ENCODE assay signal across 8 cellular contexts in the genomic region with DNA sequence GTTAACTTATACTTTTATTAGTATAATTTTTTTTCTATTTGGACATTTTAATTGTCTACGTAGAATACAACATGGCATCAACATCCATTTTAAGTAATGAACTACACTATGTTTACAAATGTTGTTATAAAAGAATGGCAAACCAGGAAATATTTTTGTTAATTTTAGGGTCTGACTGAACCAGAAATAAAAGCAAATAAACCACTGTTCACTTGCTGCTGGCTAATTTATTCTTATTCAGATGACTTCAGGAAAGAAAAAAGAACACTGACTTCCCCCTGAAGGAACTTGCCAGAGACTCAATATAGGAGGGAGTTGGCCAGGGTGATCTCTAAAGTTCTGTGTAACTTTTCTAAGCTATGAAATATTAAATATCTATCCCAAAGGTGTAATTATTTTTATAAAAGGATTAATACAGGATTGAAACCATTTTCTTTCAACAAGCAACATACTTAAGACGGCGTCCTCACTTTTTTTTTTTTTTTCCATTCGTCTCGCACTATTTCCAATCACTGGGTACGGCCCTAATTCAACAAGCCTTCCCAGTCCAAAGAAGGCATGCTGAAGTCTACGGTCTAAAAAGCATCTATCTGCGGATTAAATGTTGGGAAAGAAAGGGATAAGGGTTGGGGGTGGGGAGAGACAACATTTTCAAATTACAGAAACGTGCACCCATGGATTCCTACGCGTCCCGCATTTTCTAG. TPM values are rescaled to one million over a fixed set of nuclear protein-coding genes. Genes with fewer than 3 reads are reported as not detected.
DNase-seq lines count a peak whose midpoint lies in the region; ATAC-seq and TF ChIP-seq lines count a peak whose summit lies in the region.

No MANE protein-coding gene starts in this region.

- H3K4me1 Mint-ChIP-seq in T-helper 1 cell treated with Interleukin-12 subunit alpha and Interleukin-12 subunit beta and Interleukin-4 antibody, amounts not matched to agents 30 μg/mL and 1 μg/mL, for 36 hours (ENCODE audit: low read depth): peaks cover 26% of the 10 kb centered on the region
- H3K4me1 Mint-ChIP-seq in activated CD8-positive, alpha-beta T cell treated with anti-CD3 and anti-CD28 coated beads, Interleukin-2, amount 10 ng/mL, durations not matched to agents 7 days and 5 days (ENCODE audit: low read depth): peaks cover 55% of the 10 kb centered on the region
- H3K4me1 Mint-ChIP-seq in immature natural killer cell: peaks cover 12 to 22% of the 10 kb centered on the region in 2 donors

- TF ChIP-seq CTCF in GM10266 (IDR thresholded peaks at IDR 0.05; ENCODE audit: control insufficient read depth, insufficient read depth, low read depth, missing control alignments): no peak

- H3K27ac ChIP-seq in substantia nigra (ENCODE audit: low read depth, low read length, poor library complexity, severe bottlenecking): peak overlapping the region; percentile 63

- peak overlapping the region; percentile 75 for H3K4me3 Mint-ChIP-seq in T-helper 1 cell treated with Interleukin-12 subunit alpha and Interleukin-12 subunit beta and Interleukin-4 antibody, amounts not matched to agents 30 μg/mL and 1 μg/mL, for 36 hours
- H3K4me3 Mint-ChIP-seq in activated CD8-positive, alpha-beta T cell treated with anti-CD3 and anti-CD28 coated beads, Interleukin-2, amount 10 ng/mL, durations not matched to agents 7 days and 5 days: peak overlapping the region; percentile 80
- peak overlapping the region; percentile 82 to 87 (median 86) for H3K4me3 Mint-ChIP-seq in immature natural killer cell

- POLR2A ChIA-PET in activated CD8-positive, alpha-beta T cell treated with anti-CD3 and anti-CD28 coated beads, Interleukin-2, amount 10 ng/mL, durations not matched to agents 7 days and 5 days (lab: Charles Lee): no interaction called here

- H3K9me3 Mint-ChIP-seq in T-helper 1 cell treated with Interleukin-12 subunit alpha and Interleukin-12 subunit beta and Interleukin-4 antibody, amounts not matched to agents 30 μg/mL and 1 μg/mL, for 36 hours: no peaks in the 10 kb centered on the region
- H3K9me3 Mint-ChIP-seq in activated CD8-positive, alpha-beta T cell treated with anti-CD3 and anti-CD28 coated beads, Interleukin-2, amount 10 ng/mL, durations not matched to agents 7 days and 5 days (ENCODE audit: insufficient read depth): no peaks in the 10 kb centered on the region
- no peaks in the 10 kb centered on the region for H3K9me3 Mint-ChIP-seq in immature natural killer cell

- H3K36me3 Mint-ChIP-seq in T-helper 1 cell treated with Interleukin-12 subunit alpha and Interleukin-12 subunit beta and Interleukin-4 antibody, amounts not matched to agents 30 μg/mL and 1 μg/mL, for 36 hours (ENCODE audit: low read depth): peaks cover 4% of the 10 kb centered on the region
- no peaks in the 10 kb centered on the region for H3K36me3 Mint-ChIP-seq in activated CD8-positive, alpha-beta T cell treated with anti-CD3 and anti-CD28 coated beads, Interleukin-2, amount 10 ng/mL, durations not matched to agents 7 days and 5 days (ENCODE audit: low read depth)
- no peaks in the 10 kb centered on the region for H3K36me3 Mint-ChIP-seq in immature natural killer cell

- ATAC-seq in activated CD8-positive, alpha-beta T cell treated with anti-CD3 and anti-CD28 coated beads, Interleukin-2, amount 10 ng/mL, durations not matched to agents 7 days and 5 days: no peak
- ATAC-seq in HG02970 (IDR thresholded peaks at IDR 0.05; ENCODE audit: low FRiP score, unreplicated experiment): no peak

- peaks cover 63% of the 10 kb centered on the region for H3K27me3 Mint-ChIP-seq in T-helper 1 cell treated with Interleukin-12 subunit alpha and Interleukin-12 subunit beta and Interleukin-4 antibody, amounts not matched to agents 30 μg/mL and 1 μg/mL, for 36 hours (ENCODE audit: low read depth)
- H3K27me3 Mint-ChIP-seq in activated CD8-positive, alpha-beta T cell treated with anti-CD3 and anti-CD28 coated beads, Interleukin-2, amount 10 ng/mL, durations not matched to agents 7 days and 5 days (ENCODE audit: low read depth): peaks cover 33% of the 10 kb centered on the region
- peaks cover 16 to 26% (median 22%) of the 10 kb centered on the region in 3 donors for H3K27me3 Mint-ChIP-seq in immature natural killer cell (ENCODE audit: low read depth in 3 of 3)

- DNase-seq in T-helper 1 cell (no peak), immature natural killer cell (no peak), substantia nigra (lab: John Stamatoyannopoulos, UW) (no peak), occipital lobe (lab: John Stamatoyannopoulos, UW) (no peak), GM10266 (ENCODE audit: extremely low spot score) (no peak)
- no peak for DNase-seq in activated CD8-positive, alpha-beta T cell treated with anti-CD3 and anti-CD28 coated beads, Interleukin-2, amount 10 ng/mL, durations not matched to agents 7 days and 5 days

- no peak overlapping the region for H3K27ac Mint-ChIP-seq in T-helper 1 cell treated with Interleukin-12 subunit alpha and Interleukin-12 subunit beta and Interleukin-4 antibody, amounts not matched to agents 30 μg/mL and 1 μg/mL, for 36 hours
- no peak overlapping the region for H3K27ac Mint-ChIP-seq in activated CD8-positive, alpha-beta T cell treated with anti-CD3 and anti-CD28 coated beads, Interleukin-2, amount 10 ng/mL, durations not matched to agents 7 days and 5 days
- peak overlapping the region in 4 of 6 donors; percentile 17 to 80 (median 48) for H3K27ac Mint-ChIP-seq in immature natural killer cell

- CTCF ChIA-PET in activated CD8-positive, alpha-beta T cell treated with anti-CD3 and anti-CD28 coated beads, Interleukin-2, amount 10 ng/mL, durations not matched to agents 7 days and 5 days (lab: Charles Lee): interaction anchor here (0.7 to 1.2 kb wide), 2 partner anchors 95 to 832 kb away, joined by 3 to 4 read pairs; no protein-coding TSS in a partner anchor

RNA-seq across cellular contexts. Expression of gene USP6NL, which starts 1.1 kb away (rescaled TPM):
- total RNA-seq in activated CD8-positive, alpha-beta T cell treated with anti-CD3 and anti-CD28 coated beads, Interleukin-2, amount 10 ng/mL, durations not matched to agents 7 days and 5 days: 1 to 10 TPM; 1.6 to 2.0 TPM
- polyA plus RNA-seq in immature natural killer cell: 1 to 10 TPM in 2 of 3 donors, under 1 TPM in 1; 0.08 to 2.3 (median 1.1) TPM
- total RNA-seq in occipital lobe: 40.2 TPM

Comparison
In these comparisons a context has a peak if more than half of its experiments do, and no peak if none do; other contexts are left out.
1. H3K27ac Mint-ChIP-seq: peak in immature natural killer cell (4 of 6); none in T-helper 1 cell treated with Interleukin-12 subunit alpha and Interleukin-12 subunit beta and Interleukin-4 antibody, amounts not matched to agents 30 μg/mL and 1 μg/mL, for 36 hours (single experiment) and activated CD8-positive, alpha-beta T cell treated with anti-CD3 and anti-CD28 coated beads, Interleukin-2, amount 10 ng/mL, durations not matched to agents 7 days and 5 days (single experiment).
2. RNA of gene USP6NL, which starts 1.1 kb away (total RNA-seq): 40.2 TPM in occipital lobe (single experiment); 1.6 to 2.0 TPM in activated CD8-positive, alpha-beta T cell treated with anti-CD3 and anti-CD28 coated beads, Interleukin-2, amount 10 ng/mL, durations not matched to agents 7 days and 5 days; every median in the first group is over 10 times any median in the second.
3. Peak in every context shown above with its lines, with median percentiles within 50 percentile points of each other: H3K4me3 Mint-ChIP-seq.